In the genomic region with DNA sequence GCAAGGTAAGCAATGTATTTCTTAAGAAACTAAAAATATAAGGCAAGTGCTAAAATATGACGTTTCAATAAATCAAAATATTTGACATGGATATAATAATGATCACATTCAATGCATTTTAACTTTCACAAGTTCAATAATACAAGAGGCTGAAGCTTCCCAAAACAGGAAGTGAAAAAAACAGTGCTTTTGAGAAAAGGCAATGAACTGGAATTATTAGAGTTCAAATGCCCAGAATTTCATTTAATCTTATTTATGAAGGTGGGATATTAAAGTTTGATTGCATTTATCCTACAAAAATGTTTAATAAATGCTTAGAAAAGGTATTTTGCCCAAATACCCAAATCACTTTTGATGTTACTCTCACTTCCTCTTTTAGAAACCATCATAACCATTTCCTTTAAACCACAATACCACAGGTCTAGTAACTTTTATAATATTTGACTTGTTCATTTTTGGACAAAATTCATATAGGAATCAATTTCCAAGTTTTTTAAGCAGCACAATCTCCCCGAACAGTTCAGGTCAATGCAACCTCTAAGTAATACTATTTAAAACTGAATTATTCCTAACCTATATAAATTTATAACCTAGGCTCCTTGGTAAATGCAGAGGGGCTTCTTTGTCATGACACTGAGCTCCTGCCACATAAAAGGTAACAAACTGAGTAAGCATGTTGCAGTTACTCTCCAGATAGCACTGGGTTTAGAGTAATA, we compare ENCODE assay signal across 8 cellular contexts. TPM values are rescaled to one million over a fixed set of nuclear protein-coding genes. Genes with fewer than 3 reads are reported as not detected.
DNase-seq lines count a peak whose midpoint lies in the region; ATAC-seq, FAIRE-seq and TF ChIP-seq lines count a peak whose summit lies in the region.

No MANE protein-coding gene starts in this region.

- peaks cover 30% of the 10 kb centered on the region for H3K4me1 ChIP-seq in CD8-positive, alpha-beta memory T cell (ENCODE audit: insufficient read depth, low read length)
- H3K4me1 ChIP-seq in K562 (replicated peaks in 1 of 2; ENCODE audit: control insufficient read depth in 2 of 2, insufficient read depth in 2 of 2, low read length in 2 of 2), result peaks cover 16 to 31% of the 10 kb centered on the region in 2 experiments

- H3K9ac ChIP-seq in K562 (ENCODE audit: insufficient read depth in 1 of 2, low read depth in 2 of 2, low read length in 2 of 2), result peak overlapping the region in 1 of 2 experiments; percentile 82; a peak in 2 of 4 replicates

- no peaks in the 10 kb centered on the region for H3K36me3 ChIP-seq in CD8-positive, alpha-beta memory T cell (ENCODE audit: insufficient read depth, low read length)
- H3K36me3 ChIP-seq in K562 (ENCODE audit: control insufficient read depth, insufficient read depth, low read length), result peaks cover 3% of the 10 kb centered on the region; the same call in 1 of the 3 replicates

- peak overlapping the region; percentile 6 for H3K4me3 ChIP-seq in CD8-positive, alpha-beta memory T cell (ENCODE audit: low read length)
- H3K4me3 ChIP-seq in K562, result peak overlapping the region; percentile 76

- H4K20me1 ChIP-seq in K562 (replicated peaks; ENCODE audit: control insufficient read depth, insufficient read depth, low read length), result no peaks in the 10 kb centered on the region

- H3K4me3 Mint-ChIP-seq in CD8-positive, alpha-beta memory T cell, result peak overlapping the region in 6 of 7 donors; percentile 0 to 81 (median 62)
- peak overlapping the region in 1 of 8 donors; percentile 44 for H3K4me3 Mint-ChIP-seq in naive B cell
- H3K4me3 Mint-ChIP-seq in activated CD4-positive, alpha-beta T cell treated with anti-CD3 and anti-CD28 coated beads, Interleukin-2, amount 10 ng/mL, durations not matched to agents 24 days and 14 days, result no peak overlapping the region

- H3K27ac Mint-ChIP-seq in CD8-positive, alpha-beta memory T cell, result peak overlapping the region in 3 of 8 donors; percentile 1 to 23 (median 20)
- no peak overlapping the region for H3K27ac Mint-ChIP-seq in naive B cell
- H3K27ac Mint-ChIP-seq in activated CD4-positive, alpha-beta T cell treated with anti-CD3 and anti-CD28 coated beads, Interleukin-2, amount 10 ng/mL, durations not matched to agents 24 days and 14 days, result no peak overlapping the region

- H3K27ac ChIP-seq in CD8-positive, alpha-beta memory T cell (ENCODE audit: low read depth, low read length), result peak overlapping the region; percentile 60
- H3K27ac ChIP-seq in K562 (ENCODE audit: extremely low read depth, low read depth, low read length), result peak overlapping the region; percentile 74; the same call in 2 of the 3 replicates

- POLR2A ChIA-PET in CD8-positive, alpha-beta memory T cell (lab: Charles Lee), result no interaction called here
- POLR2A ChIA-PET in K562 (lab: Yijun Ruan, JAX), result interaction anchor here (1.4 to 2.7 kb wide), 3 partner anchors 11 to 22 kb away, joined by 3 to 16 read pairs (median 5); no protein-coding TSS in a partner anchor

- TF ChIP-seq RAD21 in K562 (CRISPR knock-in tag; conservative IDR thresholded peaks at IDR 0.05 in 1 of 2, IDR thresholded peaks at IDR 0.05 in 1 of 2), result peak in 1 of 2 experiments; percentile 14; a peak in 2 of 4 replicates

- 0% methylated on average over 2 of the region's 2 CpGs for WGBS in K562 (ENCODE audit: insufficient coverage, low coverage, missing lambda C conversion rate)

- 0 out of 2 replicates have a peak overlapping the region, but pooled peaks have one; percentile 3 for H2AFZ ChIP-seq in K562 (ENCODE audit: low read depth, low read length)

- peaks cover 32 to 48% (median 35%) of the 10 kb centered on the region in 3 donors for H3K4me1 Mint-ChIP-seq in CD8-positive, alpha-beta memory T cell
- H3K4me1 Mint-ChIP-seq in naive B cell, result peaks cover 14 to 32% (median 16%) of the 10 kb centered on the region in 3 donors
- peaks cover 22% of the 10 kb centered on the region for H3K4me1 Mint-ChIP-seq in activated CD4-positive, alpha-beta T cell treated with anti-CD3 and anti-CD28 coated beads, Interleukin-2, amount 10 ng/mL, durations not matched to agents 24 days and 14 days

- BruUV-seq in K562 (replicated peaks; lab: Mats Ljungman, UMichigan), result no TSS peak

- H3K27me3 ChIP-seq in CD8-positive, alpha-beta memory T cell (ENCODE audit: insufficient read depth, low read length, poor library complexity, severe bottlenecking), result peaks cover 19% of the 10 kb centered on the region
- H3K27me3 ChIP-seq in K562 (ENCODE audit: control insufficient read depth in 2 of 2, insufficient read depth in 2 of 2, low read length in 2 of 2), result no peaks in the 10 kb centered on the region

- no peak for FAIRE-seq in K562 (lab: Jason Lieb, UNC)

- CTCF ChIA-PET in CD8-positive, alpha-beta memory T cell (lab: Charles Lee), result no interaction called here
- CTCF ChIA-PET in K562 (lab: Yijun Ruan, JAX; ENCODE audit: low intra/inter-chr PET ratio), result no interaction called here

- H3K9me3 Mint-ChIP-seq in CD8-positive, alpha-beta memory T cell, result no peaks in the 10 kb centered on the region
- H3K9me3 Mint-ChIP-seq in naive B cell, result peaks cover 0 to 18% (median 2%) of the 10 kb centered on the region in 7 donors
- H3K9me3 Mint-ChIP-seq in activated CD4-positive, alpha-beta T cell treated with anti-CD3 and anti-CD28 coated beads, Interleukin-2, amount 10 ng/mL, durations not matched to agents 24 days and 14 days, result no peaks in the 10 kb centered on the region

- 0 out of 6 replicates have a peak, but pooled peaks of 1 of the 3 experiments have one; percentile 4 for TF ChIP-seq CTCF in K562 (IDR thresholded peaks at IDR 0.05 in 2 of 3, conservative IDR thresholded peaks at IDR 0.05 in 1 of 3; ENCODE audit: insufficient read depth in 2 of 3, low read depth in 1 of 3, low read length in 3 of 3)

- TF ChIP-seq POLR2A in K562 (conservative IDR thresholded peaks at IDR 0.05), result no peak

- in situ Hi-C loops in K562 (cut with MboI), result no loop called here

- intact Hi-C loops in K562 (cut with micrococcal nuclease), result loop anchor here (2.0 to 5.0 kb wide), 3 partner anchors 41 to 1171 kb away; a partner anchor contains a TSS
- intact Hi-C loops in activated CD4-positive, alpha-beta T cell treated with anti-CD3 and anti-CD28 coated beads, Interleukin-2, amount 10 ng/mL, durations not matched to agents 24 days and 14 days (cut with micrococcal nuclease), result loop anchor here (2.0 kb wide), 1 partner anchor 321 kb away; no protein-coding TSS in a partner anchor

- DNase-seq in CD8-positive, alpha-beta memory T cell, result peak in 2 of 5 donors; percentile 49 to 66
- DNase-seq in K562 (ENCODE audit: extremely low read depth in 1 of 4, low spot score in 3 of 4), result peak in 1 of 4 experiments; percentile 32
- DNase-seq in naive B cell, result peak; percentile 61
- no peak for DNase-seq in NCI-H748 treated with DMSO at 0.1 percent for 48 hours (lab: John Stamatoyannopoulos, UW)
- no peak for DNase-seq in activated CD4-positive, alpha-beta T cell treated with anti-CD3 and anti-CD28 coated beads, Interleukin-2, amount 10 ng/mL, durations not matched to agents 24 days and 14 days
- no peak for DNase-seq in NCI-H226

- no peaks in the 10 kb centered on the region for H3K9me3 ChIP-seq in CD8-positive, alpha-beta memory T cell (ENCODE audit: low read length)
- no peaks in the 10 kb centered on the region for H3K9me3 ChIP-seq in K562 (replicated peaks; ENCODE audit: control insufficient read depth, insufficient read depth, low read depth, low read length)

- no peak for TF ChIP-seq EP300 in K562 (IDR thresholded peaks at IDR 0.05; ENCODE audit: low read length)

- H3K79me2 ChIP-seq in K562 (ENCODE audit: control insufficient read depth, insufficient read depth, low read length), result peaks cover 70% of the 10 kb centered on the region

- ATAC-seq in GM19438 (IDR thresholded peaks at IDR 0.05; ENCODE audit: low read depth, unreplicated experiment) (peak; percentile 44), HG03442 (IDR thresholded peaks at IDR 0.05; ENCODE audit: unreplicated experiment) (peak; percentile 45), K562 (peak; percentile 7), naive B cell (ENCODE audit: low read depth in 2 of 2) (peak; percentile 47 to 58)

- H3K4me2 ChIP-seq in K562 (ENCODE audit: insufficient read depth, low read length), result peak overlapping the region; percentile 74

- H3K9me1 ChIP-seq in K562 (ENCODE audit: control insufficient read depth, insufficient read depth, low read length), result no peaks in the 10 kb centered on the region

- no peaks in the 10 kb centered on the region for H3K36me3 Mint-ChIP-seq in CD8-positive, alpha-beta memory T cell
- H3K36me3 Mint-ChIP-seq in naive B cell, result peaks cover 0 to 13% of the 10 kb centered on the region in 2 donors
- H3K36me3 Mint-ChIP-seq in activated CD4-positive, alpha-beta T cell treated with anti-CD3 and anti-CD28 coated beads, Interleukin-2, amount 10 ng/mL, durations not matched to agents 24 days and 14 days (ENCODE audit: low read depth), result no peaks in the 10 kb centered on the region

- H3K27me3 Mint-ChIP-seq in CD8-positive, alpha-beta memory T cell, result peaks cover 12 to 53% of the 10 kb centered on the region in 2 donors
- H3K27me3 Mint-ChIP-seq in naive B cell, result peaks cover 45 to 59% (median 57%) of the 10 kb centered on the region in 3 donors
- peaks cover 71% of the 10 kb centered on the region for H3K27me3 Mint-ChIP-seq in activated CD4-positive, alpha-beta T cell treated with anti-CD3 and anti-CD28 coated beads, Interleukin-2, amount 10 ng/mL, durations not matched to agents 24 days and 14 days

RNA-seq across cellular contexts. Expression of a gene that starts 2.1 kb away (rescaled TPM):
- total RNA-seq in CD8-positive, alpha-beta memory T cell, result 1 to 10 TPM; 6.2 to 8.7 TPM
- polyA plus RNA-seq in CD8-positive, alpha-beta memory T cell, result 0.51 TPM
- 95.8 and 462 TPM in 2 replicates for total RNA-seq in K562 (2011; cell fraction: chromatin; rRNA removed; ENCODE audit: low replicate concordance)
- 43.0 and 60.9 TPM in 2 replicates for total RNA-seq in K562 (2011; cell fraction: nucleolus; rRNA removed)
- total RNA-seq in K562 (2011; cell fraction: nucleoplasm; rRNA removed), result 111 and 144 TPM in 2 replicates
- 39.7 and 43.9 TPM in 2 replicates for total RNA-seq in K562 (2014; rRNA removed)
- total RNA-seq in K562 (2014; rRNA removed; fragmentation: Illumina TruSeq; extraction: Trizol), result 120 and 136 TPM in 2 replicates
- total RNA-seq in K562 (2015; rRNA removed; fragmentation: Illumina TruSeq; extraction: Trizol), result 91.0 and 99.2 TPM in 2 replicates
- total RNA-seq in K562 (2021), result 86.6 and 88.7 TPM in 2 replicates
- polyA plus RNA-seq in K562 (2011; rRNA removed), result 120 and 153 TPM in 2 replicates
- polyA plus RNA-seq in K562 (2011; cell fraction: cytosol; rRNA removed), result 39.5 and 56.7 TPM in 2 replicates
- 70.5 and 141 TPM in 2 replicates for polyA plus RNA-seq in K562 (2011; cell fraction: nucleus; rRNA removed)
- polyA plus RNA-seq in K562 (2012), result 60.8 and 92.5 TPM in 2 replicates
- 78.2 and 89.6 TPM in 2 replicates for polyA plus RNA-seq in K562 (2014; fragmentation: Illumina TruSeq; extraction: Trizol)
- polyA plus RNA-seq in K562 (2014; fragmentation: Nextera tagmentation; extraction: Ambion mirVana), result 10 to 100 TPM; 34.0 to 35.1 TPM
- 56.7 and 60.5 TPM in 2 replicates for polyA plus RNA-seq in K562 (2014; rRNA removed)
- 194 and 201 TPM in 2 replicates for polyA minus RNA-seq in K562 (2011; rRNA and poly(A)+ RNA removed)
- 31.1 and 55.4 TPM in 2 replicates for polyA minus RNA-seq in K562 (2011; cell fraction: cytosol; rRNA and poly(A)+ RNA removed)
- polyA minus RNA-seq in K562 (2011; cell fraction: nucleus; rRNA and poly(A)+ RNA removed), result 74.7 and 132 TPM in 2 replicates
- polyA plus RNA-seq in naive B cell (ENCODE audit: low read depth in 6 of 6), result 1 to 10 TPM in 1 of 6 donors, under 1 TPM in 1, not detected in 4; 0.19 to 1.0 TPM
- 14.5 TPM in 2 replicates for total RNA-seq in activated CD4-positive, alpha-beta T cell treated with anti-CD3 and anti-CD28 coated beads, Interleukin-2, amount 10 ng/mL, durations not matched to agents 24 days and 14 days

RNA-seq across cellular contexts. Expression of a gene that starts 42.4 kb away (rescaled TPM):
- total RNA-seq in CD8-positive, alpha-beta memory T cell, result 1 to 10 TPM; 3.5 to 3.6 TPM
- 0.76 TPM for polyA plus RNA-seq in CD8-positive, alpha-beta memory T cell
- 1.3 and 2.0 TPM in 2 replicates for total RNA-seq in K562 (2011; cell fraction: chromatin; rRNA removed; ENCODE audit: low replicate concordance)
- 1.1 and 1.2 TPM in 2 replicates for total RNA-seq in K562 (2011; cell fraction: nucleolus; rRNA removed)
- total RNA-seq in K562 (2011; cell fraction: nucleoplasm; rRNA removed), result 2.1 and 2.4 TPM in 2 replicates
- total RNA-seq in K562 (2014; rRNA removed) (2.7 and 3.1 TPM in 2 replicates), K562 (2014; rRNA removed; fragmentation: Illumina TruSeq; extraction: Trizol) (3.5 and 5.6 TPM in 2 replicates), K562 (2015; rRNA removed; fragmentation: Illumina TruSeq; extraction: Trizol) (3.2 and 3.7 TPM in 2 replicates), K562 (2021) (3.5 and 4.7 TPM in 2 replicates)
- polyA plus RNA-seq in K562 (2011; rRNA removed) (4.8 and 6.3 TPM in 2 replicates), K562 (2014; fragmentation: Illumina TruSeq; extraction: Trizol) (1.2 and 1.6 TPM in 2 replicates), K562 (2014; fragmentation: Nextera tagmentation; extraction: Ambion mirVana) (1 to 10 TPM; 2.7 to 3.1 TPM), K562 (2014; rRNA removed) (2.0 and 2.7 TPM in 2 replicates), naive B cell (ENCODE audit: low read depth in 6 of 6) (under 1 TPM; 0.04 to 0.77 (median 0.26) TPM)
- polyA plus RNA-seq in K562 (2011; cell fraction: cytosol; rRNA removed), result 1.3 and 3.1 TPM in 2 replicates
- 0.97 and 1.2 TPM in 2 replicates for polyA plus RNA-seq in K562 (2011; cell fraction: nucleus; rRNA removed)
- polyA plus RNA-seq in K562 (2012), result 1.0 and 2.1 TPM in 2 replicates
- 5.7 and 6.0 TPM in 2 replicates for polyA minus RNA-seq in K562 (2011; rRNA and poly(A)+ RNA removed)
- 2.2 and 2.6 TPM in 2 replicates for polyA minus RNA-seq in K562 (2011; cell fraction: cytosol; rRNA and poly(A)+ RNA removed)
- 0.67 and 2.0 TPM in 2 replicates for polyA minus RNA-seq in K562 (2011; cell fraction: nucleus; rRNA and poly(A)+ RNA removed)
- 1.0 and 2.3 TPM in 2 replicates for total RNA-seq in activated CD4-positive, alpha-beta T cell treated with anti-CD3 and anti-CD28 coated beads, Interleukin-2, amount 10 ng/mL, durations not matched to agents 24 days and 14 days
